Comparison of ENCODE assay signal across 8 cellular contexts in genomic region chr1:203273206-203273868, GRCh38. TPM values are rescaled to one million over a fixed set of nuclear protein-coding genes. Genes with fewer than 3 reads are reported as not detected.
A peak's percentile ranks its signal among the peaks of the same experiment; 100 is the strongest.
DNase-seq lines count a peak whose midpoint lies in the region; ATAC-seq and TF ChIP-seq lines count a peak whose summit lies in the region.

No MANE protein-coding gene starts in this region.

- peak overlapping the region; percentile 39 for H3K9ac ChIP-seq in mesenchymal stem cell (ENCODE audit: low read length)

- peak overlapping the region; percentile 71 for H3K4me2 ChIP-seq in mesenchymal stem cell (ENCODE audit: low read length, poor library complexity, severe bottlenecking)

- no peaks in the 10 kb centered on the region for H3K79me1 ChIP-seq in mesenchymal stem cell (replicated peaks; ENCODE audit: low read length, poor library complexity, severe bottlenecking)

- H3K14ac ChIP-seq in mesenchymal stem cell (ENCODE audit: low read length in 2 of 2) = peak overlapping the region in 1 of 2 experiments; percentile 35

- H3K4me3 ChIP-seq in mesenchymal stem cell (ENCODE audit: insufficient read depth in 1 of 2, low read depth in 1 of 2, low read length in 2 of 2) = peak overlapping the region; percentile 23 to 36

- peaks cover 60% of the 10 kb centered on the region for H3K4me1 Mint-ChIP-seq in CD14-positive monocyte

- 23% methylated on average over 32 of the region's 32 CpGs for WGBS in mesenchymal stem cell

- H3K27ac ChIP-seq in mesenchymal stem cell (ENCODE audit: low read length, poor library complexity, severe bottlenecking) = no peak overlapping the region

- no peak overlapping the region for H2BK5ac ChIP-seq in mesenchymal stem cell (ENCODE audit: low read depth, low read length, poor library complexity, severe bottlenecking)

- peak overlapping the region; percentile 25 to 58 for H3K18ac ChIP-seq in mesenchymal stem cell (ENCODE audit: low read depth in 1 of 2, low read length in 2 of 2)

- no peaks in the 10 kb centered on the region for H3K9me3 ChIP-seq in mesenchymal stem cell (ENCODE audit: control insufficient read depth, low read length)

- peak; percentile 91 for DNase-seq in CD14-positive monocyte (ENCODE audit: low spot score)
- peak; percentile 92 for DNase-seq in HK-2 (ENCODE audit: unreplicated experiment)
- DNase-seq in NCI-H774 (lab: John Stamatoyannopoulos, UW) = peak; percentile 78
- peak; percentile 98 for DNase-seq in activated CD8-positive, alpha-beta memory T cell treated with anti-CD3 and anti-CD28 coated beads for 24 hours
- peak; percentile 89 for DNase-seq in effector CD8-positive, alpha-beta T cell (lab: John Stamatoyannopoulos, UW)
- DNase-seq in mesenchymal stem cell = peak; percentile 81
- DNase-seq in stimulated activated CD8-positive, alpha-beta memory T cell treated with anti-CD3 and anti-CD28 coated beads, Interleukin-15, amount 100 ng/mL, for 1 hour (ENCODE audit: low read depth) = peak; percentile 78

- peaks cover 2 to 7% of the 10 kb centered on the region in 2 donors for H3K36me3 Mint-ChIP-seq in CD14-positive monocyte

- H2BK12ac ChIP-seq in mesenchymal stem cell (ENCODE audit: low read length in 2 of 2) = peak overlapping the region in 1 of 2 experiments; percentile 39

- no peak overlapping the region for H3K4ac ChIP-seq in mesenchymal stem cell (ENCODE audit: low read depth in 1 of 2, low read length in 2 of 2)

- no peak overlapping the region for H2BK120ac ChIP-seq in mesenchymal stem cell (ENCODE audit: low read depth, low read length)

- no peaks in the 10 kb centered on the region for H3K9me3 Mint-ChIP-seq in CD14-positive monocyte

- peak overlapping the region; percentile 58 for H2BK15ac ChIP-seq in mesenchymal stem cell (ENCODE audit: low read depth, poor library complexity, severe bottlenecking)

- TF ChIP-seq CTCF in CD14-positive monocyte (IDR thresholded peaks at IDR 0.05) = peak; percentile 96

- H3K4me1 ChIP-seq in mesenchymal stem cell (ENCODE audit: control insufficient read depth, insufficient read depth, low read depth, low read length) = peaks cover 18% of the 10 kb centered on the region

- intact Hi-C loops in CD14-positive monocyte (cut with micrococcal nuclease) = loop anchor here in 1 of 2 donors (1.0 to 10.0 kb wide), 5 partner anchors 13 to 214 kb away; partner anchors contain the start of gene BTG2

- H2AK5ac ChIP-seq in mesenchymal stem cell (ENCODE audit: low read length, severe bottlenecking) = no peak overlapping the region

- peaks cover 8 to 10% of the 10 kb centered on the region in 2 experiments for H3K27me3 ChIP-seq in mesenchymal stem cell (ENCODE audit: control insufficient read depth in 1 of 2, insufficient read depth in 1 of 2, low read length in 2 of 2)

- peak overlapping the region; percentile 35 for H4K91ac ChIP-seq in mesenchymal stem cell (ENCODE audit: low read length)

- no peak overlapping the region for H2AFZ ChIP-seq in mesenchymal stem cell (ENCODE audit: low read depth, low read length)

- ATAC-seq in GM19438 (IDR thresholded peaks at IDR 0.05; ENCODE audit: low read depth, unreplicated experiment) = peak; percentile 56

- H3K4me3 Mint-ChIP-seq in CD14-positive monocyte = peak overlapping the region; percentile 76 to 88

- H4K8ac ChIP-seq in mesenchymal stem cell (ENCODE audit: low read length) = peak overlapping the region; percentile 69

- H3K23ac ChIP-seq in mesenchymal stem cell (ENCODE audit: low read length in 2 of 2) = no peak overlapping the region

- H3K27me3 Mint-ChIP-seq in CD14-positive monocyte (ENCODE audit: low read depth in 3 of 3) = peaks cover 0 to 8% (median 2%) of the 10 kb centered on the region in 3 donors

- no peaks in the 10 kb centered on the region for H3K36me3 ChIP-seq in mesenchymal stem cell (ENCODE audit: control insufficient read depth in 1 of 2, insufficient read depth in 2 of 2, low read depth in 1 of 2, low read length in 2 of 2)

- H3K27ac Mint-ChIP-seq in CD14-positive monocyte = peak overlapping the region; percentile 93 to 95 (median 93)

RNA-seq across cellular contexts. Expression of gene BTG2, which starts 32.0 kb away (rescaled TPM):
- 100 to 1,000 TPM; 293 to 483 TPM for polyA plus RNA-seq in CD14-positive monocyte
- polyA plus RNA-seq in mesenchymal stem cell (2013, experiment 1 of 2) = 23.3 TPM
- 22.9 TPM for polyA plus RNA-seq in mesenchymal stem cell (2013, experiment 2 of 2)

RNA-seq across cellular contexts. Expression of gene CHIT1, which starts 43.9 kb away (rescaled TPM):
- polyA plus RNA-seq in CD14-positive monocyte = under 1 TPM in 1 of 2 donors, not detected in 1; 0.51 TPM
- polyA plus RNA-seq in mesenchymal stem cell (2013, experiment 1 of 2) = under 0.01 TPM
- polyA plus RNA-seq in mesenchymal stem cell (2013, experiment 2 of 2) = not detected
